23 cellular contexts compared by ENCODE assay signal in genomic region chr1:230702934-230703678, GRCh38. TPM values are rescaled to one million over a fixed set of nuclear protein-coding genes. Genes with fewer than 3 reads are reported as not detected.
DNase-seq lines count a peak whose midpoint lies in the region; ATAC-seq and TF ChIP-seq lines count a peak whose summit lies in the region.
"Had no signal": no experiment of that assay in that cellular context is flagged by ENCODE, and none has a peak within 500 bp of the region (broad histone marks: within the 10 kb centered on the region; RNA-seq: fewer than 3 reads in every experiment).

No MANE protein-coding gene starts in this region.

- H3K9me3 Mint-ChIP-seq in naive thymus-derived CD4-positive, alpha-beta T cell = peaks cover 0 to 3% (median 0%) of the 10 kb centered on the region in 11 donors
- H3K9me3 Mint-ChIP-seq: activated CD4-positive, alpha-beta memory T cell treated with anti-CD3 and anti-CD28 coated beads, Interleukin-2, amount 10 ng/mL, durations not matched to agents 7 days and 5 days; activated naive CD4-positive, alpha-beta T cell treated with anti-CD3 and anti-CD28 coated beads, Interleukin-2, amount 10 ng/mL, durations not matched to agents 7 days and 5 days; H9; T-helper 1 cell treated with Interleukin-12 subunit alpha and Interleukin-12 subunit beta and Interleukin-4 antibody, amounts not matched to agents 30 μg/mL and 1 μg/mL, for 36 hours; type B pancreatic cell had no signal

- no peak overlapping the region for H3K27ac Mint-ChIP-seq in T-helper 17 cell
- H3K27ac Mint-ChIP-seq in naive thymus-derived CD4-positive, alpha-beta T cell = no peak overlapping the region
- H3K27ac Mint-ChIP-seq: activated CD4-positive, alpha-beta memory T cell treated with anti-CD3 and anti-CD28 coated beads, Interleukin-2, amount 10 ng/mL, durations not matched to agents 7 days and 5 days; activated naive CD4-positive, alpha-beta T cell treated with anti-CD3 and anti-CD28 coated beads, Interleukin-2, amount 10 ng/mL, durations not matched to agents 7 days and 5 days; T-helper 1 cell treated with Interleukin-12 subunit alpha and Interleukin-12 subunit beta and Interleukin-4 antibody, amounts not matched to agents 30 μg/mL and 1 μg/mL, for 36 hours; type B pancreatic cell had no signal

- ATAC-seq in T-helper 17 cell (no peak), GM19351 (IDR thresholded peaks at IDR 0.05; ENCODE audit: unreplicated experiment) (no peak)
- ATAC-seq in naive thymus-derived CD4-positive, alpha-beta T cell = peak; percentile 22
- ATAC-seq: left lung had no signal

- no peak for TF ChIP-seq EP300 in transverse colon (IDR thresholded peaks at IDR 0.05; ENCODE audit: low read depth)

- WGBS in transverse colon (ENCODE audit: low coverage in 1 of 2), 2 donors = 48 to 71% methylated on average over 2 to 14 of the region's 14 CpGs

- POLR2A ChIA-PET in naive thymus-derived CD4-positive, alpha-beta T cell (lab: Charles Lee) = no interaction called here

- H3K27me3 ChIP-seq in naive thymus-derived CD4-positive, alpha-beta T cell (ENCODE audit: control insufficient read depth in 2 of 2, insufficient read depth in 2 of 2, low read length in 2 of 2) = no peaks in the 10 kb centered on the region
- H3K27me3 ChIP-seq in transverse colon = no peaks in the 10 kb centered on the region
- H3K27me3 ChIP-seq: left lung had no signal

- H3K27ac ChIP-seq in naive thymus-derived CD4-positive, alpha-beta T cell (ENCODE audit: low read depth, low read length) = no peak overlapping the region
- H3K27ac ChIP-seq in transverse colon = no peak overlapping the region
- H3K27ac ChIP-seq: left lung had no signal

- TF ChIP-seq CTCF in transverse colon (IDR thresholded peaks at IDR 0.05) = no peak

- H3K27me3 Mint-ChIP-seq in T-helper 17 cell = peaks cover 26% of the 10 kb centered on the region
- peaks cover 0 to 9% (median 4%) of the 10 kb centered on the region in 5 donors for H3K27me3 Mint-ChIP-seq in naive thymus-derived CD4-positive, alpha-beta T cell
- H3K27me3 Mint-ChIP-seq: type B pancreatic cell had no signal

- CTCF ChIA-PET in naive thymus-derived CD4-positive, alpha-beta T cell (lab: Charles Lee) = no interaction called here

- H3K4me3 ChIP-seq in naive thymus-derived CD4-positive, alpha-beta T cell (ENCODE audit: low read length) = no peak overlapping the region
- H3K4me3 ChIP-seq in transverse colon = no peak overlapping the region
- H3K4me3 ChIP-seq: left lung had no signal

- peak overlapping the region; percentile 52 for H3K4me3 Mint-ChIP-seq in T-helper 17 cell
- no peak overlapping the region for H3K4me3 Mint-ChIP-seq in naive thymus-derived CD4-positive, alpha-beta T cell
- H3K4me3 Mint-ChIP-seq: activated CD4-positive, alpha-beta memory T cell treated with anti-CD3 and anti-CD28 coated beads, Interleukin-2, amount 10 ng/mL, durations not matched to agents 7 days and 5 days; activated naive CD4-positive, alpha-beta T cell treated with anti-CD3 and anti-CD28 coated beads, Interleukin-2, amount 10 ng/mL, durations not matched to agents 7 days and 5 days; H9; T-helper 1 cell treated with Interleukin-12 subunit alpha and Interleukin-12 subunit beta and Interleukin-4 antibody, amounts not matched to agents 30 μg/mL and 1 μg/mL, for 36 hours; type B pancreatic cell had no signal

- peaks cover 13% of the 10 kb centered on the region for H3K4me1 Mint-ChIP-seq in T-helper 17 cell
- H3K4me1 Mint-ChIP-seq in naive thymus-derived CD4-positive, alpha-beta T cell = peaks cover 0 to 6% (median 0%) of the 10 kb centered on the region in 7 donors
- H3K4me1 Mint-ChIP-seq: activated CD4-positive, alpha-beta memory T cell treated with anti-CD3 and anti-CD28 coated beads, Interleukin-2, amount 10 ng/mL, durations not matched to agents 7 days and 5 days; activated naive CD4-positive, alpha-beta T cell treated with anti-CD3 and anti-CD28 coated beads, Interleukin-2, amount 10 ng/mL, durations not matched to agents 7 days and 5 days had no signal

- no peak for TF ChIP-seq POLR2A in transverse colon (IDR thresholded peaks at IDR 0.05)

- H3K36me3 Mint-ChIP-seq in T-helper 17 cell (ENCODE audit: low read depth) = peaks cover 4% of the 10 kb centered on the region
- no peaks in the 10 kb centered on the region for H3K36me3 Mint-ChIP-seq in naive thymus-derived CD4-positive, alpha-beta T cell
- H3K36me3 Mint-ChIP-seq: activated naive CD4-positive, alpha-beta T cell treated with anti-CD3 and anti-CD28 coated beads, Interleukin-2, amount 10 ng/mL, durations not matched to agents 7 days and 5 days; type B pancreatic cell had no signal

- no peaks in the 10 kb centered on the region for H3K9me3 ChIP-seq in T-helper 17 cell (ENCODE audit: control insufficient read depth, low read length, poor library complexity, severe bottlenecking)
- H3K9me3 ChIP-seq in naive thymus-derived CD4-positive, alpha-beta T cell (ENCODE audit: control insufficient read depth in 2 of 3, low read length in 3 of 3) = no peaks in the 10 kb centered on the region
- H3K9me3 ChIP-seq in transverse colon = no peaks in the 10 kb centered on the region
- H3K9me3 ChIP-seq: left lung had no signal

- intact Hi-C loops in naive thymus-derived CD4-positive, alpha-beta T cell (cut with micrococcal nuclease) = no loop called here
- intact Hi-C loops in transverse colon (cut with DNase I; ENCODE audit: low total_unique reads) = no loop called here

- in situ Hi-C loops in transverse colon (cut with MboI; ENCODE audit: low pct_ligation_motif_present in 1 of 4, low pct_unique_long_range_greater_than_20kb in 1 of 4, low sequenced_read_pairs in 3 of 4) = no loop called here

- no peaks in the 10 kb centered on the region for H3K36me3 ChIP-seq in naive thymus-derived CD4-positive, alpha-beta T cell (ENCODE audit: control insufficient read depth in 2 of 3, insufficient read depth in 3 of 3, low read length in 3 of 3)
- no peaks in the 10 kb centered on the region for H3K36me3 ChIP-seq in transverse colon
- H3K36me3 ChIP-seq: left lung had no signal

- DNase-seq in NCI-H1417 (lab: John Stamatoyannopoulos, UW) (peak in 2 of 3 experiments; percentile 4 to 6), NCI-H1417 treated with DMSO at 0.1 percent for 48 hours (lab: John Stamatoyannopoulos, UW) (no peak), T-helper 17 cell (no peak), transverse colon (no peak), OCI-M1 (lab: John Stamatoyannopoulos, UW) (no peak)
- DNase-seq in naive thymus-derived CD4-positive, alpha-beta T cell = no peak
- no peak for DNase-seq in activated effector memory CD4-positive, alpha-beta T cell treated with Interleukin-2 at 50 U/mL for 16 hours
- DNase-seq: 8988T; activated CD4-positive, alpha-beta memory T cell treated with anti-CD3 and anti-CD28 coated beads, Interleukin-2, amount 10 ng/mL, durations not matched to agents 7 days and 5 days; activated naive CD4-positive, alpha-beta T cell treated with anti-CD3 and anti-CD28 coated beads, Interleukin-2, amount 10 ng/mL, durations not matched to agents 7 days and 5 days; anterior cingulate cortex; H9; left lung; NCI-H2029; NCI-H524 treated with DMSO at 0.1 percent for 48 hours; occipital lobe; right cardiac atrium; stimulated activated naive CD4-positive, alpha-beta T cell treated with Interleukin-2 at 50 U/mL for 16 hours had no signal

- H3K4me1 ChIP-seq in naive thymus-derived CD4-positive, alpha-beta T cell (ENCODE audit: control insufficient read depth in 2 of 2, insufficient read depth in 2 of 2, low read length in 2 of 2) = no peaks in the 10 kb centered on the region
- peaks cover 0 to 3% (median 1%) of the 10 kb centered on the region in 4 donors for H3K4me1 ChIP-seq in transverse colon
- H3K4me1 ChIP-seq: left lung had no signal

RNA-seq across cellular contexts. Expression of gene AGT, which starts 10.8 kb away (rescaled TPM):
- total RNA-seq in T-helper 17 cell = not detected
- not detected for total RNA-seq in naive thymus-derived CD4-positive, alpha-beta T cell
- polyA plus RNA-seq in naive thymus-derived CD4-positive, alpha-beta T cell = not detected
- total RNA-seq in transverse colon = 1 to 10 TPM in 2 of 4 donors, under 1 TPM in 2; 0.60 to 1.7 (median 0.90) TPM
- total RNA-seq: activated CD4-positive, alpha-beta memory T cell treated with anti-CD3 and anti-CD28 coated beads, Interleukin-2, amount 10 ng/mL, durations not matched to agents 7 days and 5 days; H9; mononuclear cell had no signal

RNA-seq across cellular contexts. Expression of gene CAPN9, which starts 44.1 kb away (rescaled TPM):
- not detected for total RNA-seq in T-helper 17 cell
- total RNA-seq in naive thymus-derived CD4-positive, alpha-beta T cell = not detected
- under 1 TPM in 1 of 2 donors, not detected in 1; 0.12 TPM for polyA plus RNA-seq in naive thymus-derived CD4-positive, alpha-beta T cell
- total RNA-seq in transverse colon = 10 to 100 TPM; 26.3 to 59.9 (median 32.7) TPM
- total RNA-seq: activated CD4-positive, alpha-beta memory T cell treated with anti-CD3 and anti-CD28 coated beads, Interleukin-2, amount 10 ng/mL, durations not matched to agents 7 days and 5 days; mononuclear cell had no signal
- polyA plus RNA-seq: BJ had no signal

Comparison
In these comparisons a context has a peak if more than half of its experiments do, and no peak if none do; other contexts are left out.
1. DNase-seq: peak in NCI-H1417 (2 of 3); none in NCI-H1417 treated with DMSO at 0.1 percent for 48 hours (single experiment), T-helper 17 cell (0 of 3), naive thymus-derived CD4-positive, alpha-beta T cell (0 of 9), transverse colon (single experiment), OCI-M1 (single experiment) and activated effector memory CD4-positive, alpha-beta T cell treated with Interleukin-2 at 50 U/mL for 16 hours (single experiment).
2. RNA of gene CAPN9, which starts 44.1 kb away (total RNA-seq): 26.3 to 59.9 TPM in transverse colon; not detected in T-helper 17 cell and not detected in naive thymus-derived CD4-positive, alpha-beta T cell; every median in the first group is over 10 times any median in the second.